ENCODE assay signal across 8 cellular contexts in the genomic region with DNA sequence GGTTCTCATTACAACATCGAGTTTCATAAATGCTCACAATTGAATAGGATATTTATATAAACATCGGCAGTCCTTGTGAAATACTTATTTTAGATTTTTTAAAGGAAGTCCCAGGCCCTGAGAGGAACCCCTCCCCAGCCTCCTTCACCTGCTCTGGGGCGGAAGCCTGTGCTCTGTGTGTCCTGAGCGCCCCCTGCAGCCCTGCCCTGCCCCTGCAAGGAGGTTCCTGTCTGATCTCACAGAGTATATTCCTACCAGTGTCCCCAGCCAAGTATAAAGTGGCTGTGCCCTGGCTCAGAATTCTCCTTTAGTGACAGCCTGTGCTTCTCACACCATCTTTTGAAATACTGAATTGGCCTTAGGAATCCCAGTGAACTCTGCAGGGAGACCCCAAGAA.
DNase-seq lines count a peak whose midpoint lies in the region; ATAC-seq, FAIRE-seq and TF ChIP-seq lines count a peak whose summit lies in the region.

No MANE protein-coding gene starts in this region.

- DNase-seq in HepG2 (ENCODE audit: low spot score), result no peak
- DNase-seq in right lobe of liver, result no peak
- peak; percentile 11 for DNase-seq in activated CD8-positive, alpha-beta memory T cell treated with anti-CD3 and anti-CD28 coated beads, Interleukin-2, amount 50 U/mL, for 1 hour (ENCODE audit: extremely low read depth)
- DNase-seq in memory B cell (ENCODE audit: low spot score in 2 of 2), result peak in 1 of 2 donors; percentile 7
- DNase-seq in HTR-8/SVneo (ENCODE audit: insufficient read length, low spot score), result no peak
- no peak for DNase-seq in WTC11 (ENCODE audit: low spot score)
- no peak for DNase-seq in left ventricle myocardium inferior

- no peak overlapping the region for H2AFZ ChIP-seq in HepG2 (ENCODE audit: low read length)

- BruUV-seq in HepG2 (replicated peaks; lab: Mats Ljungman, UMichigan), result no TSS peak

- H3K27ac Mint-ChIP-seq in memory B cell (no peak overlapping the region), WTC11 (no peak overlapping the region)

- H3K4me3 Mint-ChIP-seq in memory B cell (no peak overlapping the region), WTC11 (no peak overlapping the region)

- no peak for TF ChIP-seq EP300 in HepG2 (IDR thresholded peaks at IDR 0.05; ENCODE audit: low read depth in 2 of 2, low read length in 2 of 2)
- no peak for TF ChIP-seq EP300 in HepG2 (CRISPR knock-in tag; IDR thresholded peaks at IDR 0.05; ENCODE audit: borderline replicate concordance)

- POLR2A ChIA-PET in HepG2 (lab: Yijun Ruan, JAX), result no interaction called here
- POLR2A ChIA-PET in WTC11 (lab: Charles Lee), result no interaction called here

- no peaks in the 10 kb centered on the region for H3K9me3 ChIP-seq in HepG2 (ENCODE audit: low read length)
- H3K9me3 ChIP-seq in right lobe of liver, result no peaks in the 10 kb centered on the region
- H3K9me3 ChIP-seq in left ventricle myocardium inferior (replicated peaks), result no peaks in the 10 kb centered on the region

- no peak for TF ChIP-seq RAD21 in HepG2 (CRISPR knock-in tag; IDR thresholded peaks at IDR 0.05)

- in situ Hi-C loops in HepG2 (cut with HindIII; ENCODE audit: extremely low pct_ligation_motif_present, low pct_unique_long_range_greater_than_20kb), result no loop called here

- no peaks in the 10 kb centered on the region for H3K79me2 ChIP-seq in HepG2 (ENCODE audit: insufficient read depth, low read length)

- H4K20me1 ChIP-seq in HepG2 (ENCODE audit: insufficient read depth, low read length), result no peaks in the 10 kb centered on the region

- peak; percentile 57; the same call in 2 of the 3 replicates for ATAC-seq in HepG2
- no peak for ATAC-seq in right lobe of liver
- peak; percentile 65 for ATAC-seq in memory B cell (ENCODE audit: low read depth)
- no peak for ATAC-seq in WTC11
- no peak for ATAC-seq in GM18868 (IDR thresholded peaks at IDR 0.05; ENCODE audit: unreplicated experiment)

- peaks cover 9% of the 10 kb centered on the region for H3K27me3 Mint-ChIP-seq in memory B cell
- no peaks in the 10 kb centered on the region; the same call in 1 of the 2 replicates for H3K27me3 Mint-ChIP-seq in WTC11 (ENCODE audit: low read depth)

- H3K27ac ChIP-seq in HepG2 (ENCODE audit: extremely low read length, insufficient read depth, low read length), result no peak overlapping the region
- H3K27ac ChIP-seq in right lobe of liver, result no peak overlapping the region
- no peak overlapping the region for H3K27ac ChIP-seq in left ventricle myocardium inferior (replicated peaks)

- 26% methylated on average over 4 of the region's 4 CpGs for WGBS in HepG2 (ENCODE audit: low lambda C conversion rate)
- 34% methylated on average over 4 of the region's 4 CpGs for WGBS in right lobe of liver (ENCODE audit: insufficient coverage, low coverage, low lambda C conversion rate, missing lambda C conversion rate)

- no peak for TF ChIP-seq POLR2A in HepG2 (IDR thresholded peaks at IDR 0.05; ENCODE audit: insufficient read depth in 1 of 2, low read depth in 2 of 2, low read length in 2 of 2)
- no peak for TF ChIP-seq POLR2A in right lobe of liver (IDR thresholded peaks at IDR 0.05)

- H3K36me3 Mint-ChIP-seq in memory B cell (no peaks in the 10 kb centered on the region), WTC11 (peaks cover 71% of the 10 kb centered on the region)

- intact Hi-C loops in HepG2 (cut with micrococcal nuclease; ENCODE audit: unreplicated experiment), result no loop called here
- intact Hi-C loops in right lobe of liver (cut with DNase I), result no loop called here
- intact Hi-C loops in left ventricle myocardium inferior (cut with micrococcal nuclease), result no loop called here

- H3K9ac ChIP-seq in HepG2 (ENCODE audit: insufficient read depth, low read depth, low read length), result no peak overlapping the region

- no peaks in the 10 kb centered on the region for H3K27me3 ChIP-seq in HepG2 (ENCODE audit: control insufficient read depth in 1 of 2, insufficient read depth in 2 of 2, low read length in 2 of 2)
- no peaks in the 10 kb centered on the region for H3K27me3 ChIP-seq in right lobe of liver
- peaks cover 89% of the 10 kb centered on the region for H3K27me3 ChIP-seq in left ventricle myocardium inferior (ENCODE audit: low read depth)

- H3K4me1 ChIP-seq in HepG2 (ENCODE audit: insufficient read depth, low read length) (no peaks in the 10 kb centered on the region), right lobe of liver (no peaks in the 10 kb centered on the region), left ventricle myocardium inferior (no peaks in the 10 kb centered on the region)

- CTCF ChIA-PET in HepG2 (lab: Yijun Ruan, JAX; ENCODE audit: low intra/inter-chr PET ratio, low total read pairs), result no interaction called here
- CTCF ChIA-PET in WTC11 (lab: Charles Lee), result no interaction called here

- no peak for FAIRE-seq in HepG2 (lab: Jason Lieb, UNC)
- FAIRE-seq in HTR-8/SVneo (lab: Jason Lieb, UNC), result no peak

- H3K4me1 Mint-ChIP-seq in memory B cell, result peaks cover 2% of the 10 kb centered on the region
- H3K4me1 Mint-ChIP-seq in WTC11, result no peaks in the 10 kb centered on the region

- peak; percentile 31; the same call in 1 of the 2 replicates for TF ChIP-seq CTCF in HepG2 (CRISPR knock-in tag; IDR thresholded peaks at IDR 0.05)
- peak in 1 of 4 donors; percentile 9 for TF ChIP-seq CTCF in right lobe of liver (IDR thresholded peaks at IDR 0.05)
- no peak for TF ChIP-seq CTCF in WTC11 (IDR thresholded peaks at IDR 0.05)
- TF ChIP-seq CTCF in left ventricle myocardium inferior (IDR thresholded peaks at IDR 0.05; ENCODE audit: borderline replicate concordance), result no peak

- no peaks in the 10 kb centered on the region for H3K36me3 ChIP-seq in HepG2 (replicated peaks in 1 of 2; ENCODE audit: control insufficient read depth in 1 of 2, insufficient read depth in 2 of 2, low read length in 2 of 2)
- no peaks in the 10 kb centered on the region for H3K36me3 ChIP-seq in right lobe of liver
- no peaks in the 10 kb centered on the region for H3K36me3 ChIP-seq in left ventricle myocardium inferior

- H3K4me2 ChIP-seq in HepG2 (ENCODE audit: low read depth, low read length), result no peak overlapping the region

- no peak overlapping the region for H3K4me3 ChIP-seq in HepG2 (replicated peaks in 1 of 3; ENCODE audit: insufficient read depth in 1 of 3, low read depth in 2 of 3, low read length in 3 of 3)
- H3K4me3 ChIP-seq in right lobe of liver, result no peak overlapping the region
- H3K4me3 ChIP-seq in left ventricle myocardium inferior, result no peak overlapping the region

- H3K9me3 Mint-ChIP-seq in memory B cell, result no peaks in the 10 kb centered on the region
- peaks cover 93% of the 10 kb centered on the region for H3K9me3 Mint-ChIP-seq in WTC11

TF ChIP-seq in HepG2, 621 proteins besides CTCF, POLR2A, EP300 and RAD21:
- no peak for TF ChIP-seq ZFP1 (CRISPR knock-in tag; IDR thresholded peaks at IDR 0.05)
- TF ChIP-seq ZNF749 (CRISPR knock-in tag; IDR thresholded peaks at IDR 0.05; ENCODE audit: borderline replicate concordance), result no peak
- TF ChIP-seq ZNF605 (CRISPR knock-in tag; IDR thresholded peaks at IDR 0.05), result no peak

TF ChIP-seq in WTC11, 78 proteins besides CTCF, POLR2A, EP300 and RAD21:
- TF ChIP-seq NR2C2 (CRISPR knock-in tag; IDR thresholded peaks at IDR 0.05), result no peak

Comparison
In these comparisons a context has a peak if more than half of its experiments do, and no peak if none do; other contexts are left out.
1. ATAC-seq: peak in HepG2 (single experiment) and memory B cell (single experiment); none in right lobe of liver (0 of 4), WTC11 (single experiment) and GM18868 (single experiment).